In the genomic region with DNA sequence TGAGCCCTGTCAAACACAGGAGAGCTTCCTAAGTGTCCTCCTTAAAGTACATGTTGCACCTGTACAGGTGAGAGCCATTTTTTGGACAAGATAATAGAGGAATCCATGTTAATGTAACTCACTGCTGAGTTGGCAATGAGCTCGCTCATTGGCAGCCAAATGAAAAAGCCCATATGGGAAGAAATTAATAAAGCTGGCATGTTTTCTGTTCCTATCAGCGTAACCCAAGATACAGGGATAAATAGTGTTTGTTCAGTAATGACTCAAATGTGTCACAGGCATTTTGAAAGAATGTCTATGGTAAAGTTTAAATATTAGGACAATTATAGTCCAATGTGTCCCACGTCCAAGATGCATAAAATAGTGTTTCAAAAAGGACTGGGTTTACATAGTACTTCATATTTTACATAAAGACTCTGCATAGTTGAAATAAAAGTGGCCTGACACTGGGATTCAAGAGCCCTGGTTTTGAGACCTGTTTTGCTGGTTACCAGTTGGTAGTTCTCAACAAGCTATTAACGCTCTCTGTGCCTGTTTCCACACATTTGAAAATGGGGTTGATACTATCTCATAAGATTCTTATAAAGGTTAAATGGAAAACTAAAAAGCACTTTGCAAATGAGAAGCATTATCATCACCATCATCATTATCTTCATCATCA, we compare ENCODE assay signal across 30 cellular contexts. TPM values are rescaled to one million over a fixed set of nuclear protein-coding genes. Genes with fewer than 3 reads are reported as not detected.
DNase-seq lines count a peak whose midpoint lies in the region; ATAC-seq and TF ChIP-seq lines count a peak whose summit lies in the region.
"Had no signal": no experiment of that assay in that cellular context is flagged by ENCODE, and none has a peak within 500 bp of the region (broad histone marks: within the 10 kb centered on the region; RNA-seq: fewer than 3 reads in every experiment).

No MANE protein-coding gene starts in this region.

- H3K36me3 ChIP-seq in right atrium auricular region (no peaks in the 10 kb centered on the region), skeletal muscle tissue (ENCODE audit: control insufficient read depth in 3 of 3, insufficient read depth in 3 of 3, low read length in 3 of 3) (no peaks in the 10 kb centered on the region)
- H3K36me3 ChIP-seq: BLaER1, HAP-1, upper lobe of left lung had no signal

- intact Hi-C loops in right cardiac atrium (cut with DNase I), result no loop called here

- peaks cover 8% of the 10 kb centered on the region for H3K4me1 Mint-ChIP-seq in WTC11
- H3K4me1 Mint-ChIP-seq: activated T-helper 17 cell treated with anti-CD3 and anti-CD28 coated beads, Interleukin-2, amount 50 U/mL, for 72 hours had no signal

- H3K9me3 Mint-ChIP-seq in WTC11, result peaks cover 35% of the 10 kb centered on the region
- H3K9me3 Mint-ChIP-seq: effector memory CD8-positive, alpha-beta T cell had no signal

- peaks cover 6% of the 10 kb centered on the region; the same call in 1 of the 2 replicates for H3K27me3 Mint-ChIP-seq in WTC11 (ENCODE audit: low read depth)
- H3K27me3 Mint-ChIP-seq: activated B cell treated with CpG ODN at 0.5 μM for 24 hours; activated naive CD4-positive, alpha-beta T cell treated with anti-CD3 and anti-CD28 coated beads, Interleukin-2, amount 50 U/mL, for 24 hours; activated T-helper 17 cell treated with anti-CD3 and anti-CD28 coated beads, Interleukin-2, amount 50 U/mL, for 72 hours; effector memory CD8-positive, alpha-beta T cell; natural killer cell treated with Interleukin-12 subunit alpha and Interleukin-12 subunit beta and Interleukin-15 and Interleukin-18, amount 100 ng/mL, for 72 hours had no signal

- H3K4me1 ChIP-seq in right atrium auricular region, result peaks cover 0 to 38% of the 10 kb centered on the region in 2 donors
- peaks cover 8% of the 10 kb centered on the region for H3K4me1 ChIP-seq in right cardiac atrium (ENCODE audit: control insufficient read depth, insufficient read depth, low read length)
- peaks cover 27 to 47% (median 34%) of the 10 kb centered on the region in 3 donors for H3K4me1 ChIP-seq in skeletal muscle tissue (ENCODE audit: control insufficient read depth in 3 of 3, insufficient read depth in 3 of 3, low read length in 3 of 3)
- H3K4me1 ChIP-seq: HAP-1 had no signal

- POLR2A ChIA-PET in WTC11 (lab: Charles Lee), result no interaction called here

- no peak overlapping the region for H3K9ac ChIP-seq in skeletal muscle tissue (ENCODE audit: low read depth in 1 of 3, low read length in 3 of 3)
- H3K9ac ChIP-seq: BLaER1 had no signal

- CTCF ChIA-PET in WTC11 (lab: Charles Lee), result interaction anchor here (0.9 kb wide), 1 partner anchor 19 kb away, joined by 3 read pairs; no protein-coding TSS in a partner anchor

- peaks cover 24% of the 10 kb centered on the region for H3K36me3 Mint-ChIP-seq in WTC11

- no peaks in the 10 kb centered on the region for H3K9me3 ChIP-seq in right atrium auricular region
- H3K9me3 ChIP-seq in right cardiac atrium (ENCODE audit: control insufficient read depth, low read length), result no peaks in the 10 kb centered on the region
- no peaks in the 10 kb centered on the region for H3K9me3 ChIP-seq in skeletal muscle tissue (ENCODE audit: control insufficient read depth in 3 of 3, low read length in 3 of 3)
- H3K9me3 ChIP-seq: upper lobe of left lung had no signal

- WGBS in right cardiac atrium, result 91% methylated on average over 4 of the region's 4 CpGs

- no peak for DNase-seq in right atrium auricular region (ENCODE audit: low spot score)
- no peak for DNase-seq in right cardiac atrium
- peak; percentile 10 to 42 for DNase-seq in cerebellar nuclear complex (lab: John Stamatoyannopoulos, UW)
- DNase-seq in DMS 273 treated with DMSO at 0.1 percent for 48 hours (lab: John Stamatoyannopoulos, UW), result no peak
- no peak for DNase-seq in NCI-H1417 treated with DMSO at 0.1 percent for 48 hours (lab: John Stamatoyannopoulos, UW)
- DNase-seq in WTC11 (ENCODE audit: low spot score), result no peak
- DNase-seq in NCI-H2029 treated with DMSO at 0.1 percent for 48 hours (lab: John Stamatoyannopoulos, UW), result no peak
- DNase-seq: activated B cell treated with CpG ODN at 0.5 μM for 24 hours; activated CD4-positive, alpha-beta T cell treated with anti-CD3 and anti-CD28 coated beads, Interleukin-2, amount 50 U/mL, for 4 hours; activated CD8-positive, alpha-beta memory T cell treated with anti-CD3 and anti-CD28 coated beads, Interleukin-2, amount 50 U/mL, for 48 hours; aorta; Calu3; effector memory CD8-positive, alpha-beta T cell; EL; foreskin keratinocyte; KG1; NCI-H146; OCI-M1; stimulated activated CD4-positive, alpha-beta T cell treated with anti-CD3 and anti-CD28 coated beads, Interleukin-12 subunit alpha, Interleukin-12 subunit beta, amount 100 ng/mL, for 4 hours; stimulated activated CD4-positive, alpha-beta T cell treated with anti-CD3 and anti-CD28 coated beads, Interleukin-4, amount 100 ng/mL, for 24 hours; stimulated activated naive CD4-positive, alpha-beta T cell; T-helper 9 cell; upper lobe of left lung had no signal

- H3K27ac ChIP-seq in right atrium auricular region (peak overlapping the region; percentile 63 to 66), right cardiac atrium (ENCODE audit: low read length) (no peak overlapping the region), skeletal muscle tissue (ENCODE audit: low read depth, low read length) (peak overlapping the region; percentile 89)
- H3K27ac ChIP-seq: BLaER1, foreskin keratinocyte, hepatocyte had no signal

- no peak overlapping the region for H3K4me3 Mint-ChIP-seq in WTC11
- H3K4me3 Mint-ChIP-seq: activated B cell treated with CpG ODN at 0.5 μM for 24 hours; activated naive CD4-positive, alpha-beta T cell treated with anti-CD3 and anti-CD28 coated beads, Interleukin-2, amount 50 U/mL, for 24 hours; activated T-helper 17 cell treated with anti-CD3 and anti-CD28 coated beads, Interleukin-2, amount 50 U/mL, for 72 hours; effector memory CD8-positive, alpha-beta T cell; natural killer cell treated with Interleukin-12 subunit alpha and Interleukin-12 subunit beta and Interleukin-15 and Interleukin-18, amount 100 ng/mL, for 72 hours had no signal

- H3K27ac Mint-ChIP-seq in WTC11, result no peak overlapping the region
- H3K27ac Mint-ChIP-seq: activated naive CD4-positive, alpha-beta T cell treated with anti-CD3 and anti-CD28 coated beads, Interleukin-2, amount 50 U/mL, for 24 hours; activated T-helper 17 cell treated with anti-CD3 and anti-CD28 coated beads, Interleukin-2, amount 50 U/mL, for 72 hours; effector memory CD8-positive, alpha-beta T cell; natural killer cell treated with Interleukin-12 subunit alpha and Interleukin-12 subunit beta and Interleukin-15 and Interleukin-18, amount 100 ng/mL, for 72 hours had no signal

- TF ChIP-seq CTCF in right atrium auricular region (IDR thresholded peaks at IDR 0.05) (no peak), WTC11 (IDR thresholded peaks at IDR 0.05) (no peak)

- H3K27me3 ChIP-seq in right atrium auricular region (no peaks in the 10 kb centered on the region), right cardiac atrium (ENCODE audit: control insufficient read depth, insufficient read depth) (no peaks in the 10 kb centered on the region), skeletal muscle tissue (ENCODE audit: control insufficient read depth in 3 of 3, insufficient read depth in 3 of 3, low read length in 3 of 3) (no peaks in the 10 kb centered on the region)
- H3K27me3 ChIP-seq: BLaER1, foreskin keratinocyte, hepatocyte, upper lobe of left lung had no signal

- H3K4me3 ChIP-seq in right atrium auricular region (no peak overlapping the region), right cardiac atrium (ENCODE audit: low read length) (no peak overlapping the region), skeletal muscle tissue (ENCODE audit: low read length in 3 of 3) (no peak overlapping the region)
- H3K4me3 ChIP-seq: BLaER1, HAP-1, hepatocyte, upper lobe of left lung had no signal

- ATAC-seq in right cardiac atrium (no peak), WTC11 (no peak)
- ATAC-seq: activated T-helper 17 cell treated with anti-CD3 and anti-CD28 coated beads, Interleukin-2, amount 50 U/mL, for 72 hours; effector memory CD8-positive, alpha-beta T cell; foreskin keratinocyte; natural killer cell treated with Interleukin-12 subunit alpha and Interleukin-12 subunit beta and Interleukin-15 and Interleukin-18, amount 100 ng/mL, for 72 hours had no signal

TF ChIP-seq in WTC11, 78 proteins besides CTCF, POLR2A, EP300 and RAD21 (continues in another document):
- TF ChIP-seq, protein P1, sequence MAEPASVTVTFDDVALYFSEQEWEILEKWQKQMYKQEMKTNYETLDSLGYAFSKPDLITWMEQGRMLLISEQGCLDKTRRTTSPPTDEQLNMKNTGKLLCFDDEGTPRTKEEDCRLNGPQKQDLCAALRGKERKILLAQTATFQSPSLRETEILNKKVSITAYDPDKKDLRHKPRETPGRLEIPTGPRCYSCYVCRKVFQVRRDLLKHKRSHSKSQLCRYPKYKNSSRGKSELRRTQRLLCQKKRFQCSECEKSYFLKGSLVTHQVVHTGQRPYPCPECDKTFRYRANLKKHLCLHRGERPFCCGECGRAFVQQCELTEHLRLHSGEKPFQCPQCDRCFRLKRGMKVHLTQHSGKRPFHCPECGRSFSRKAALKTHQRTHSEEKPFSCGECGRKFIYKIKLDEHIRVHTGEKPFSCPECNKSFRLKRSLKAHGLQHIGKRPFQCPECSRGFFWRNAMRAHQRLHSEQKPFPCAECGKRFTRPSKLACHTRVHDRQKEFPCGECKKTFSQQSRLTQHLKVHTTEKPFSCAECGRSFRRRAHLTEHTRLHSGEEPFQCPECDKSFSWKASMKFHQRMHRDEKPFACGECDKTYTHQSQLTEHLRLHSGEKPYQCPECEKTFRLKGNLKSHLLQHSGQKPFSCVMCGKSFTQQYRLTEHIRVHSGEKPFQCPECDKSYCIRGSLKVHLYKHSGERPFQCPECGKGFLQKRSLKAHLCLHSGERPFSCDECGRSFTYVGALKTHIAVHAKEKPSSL (CRISPR knock-in tag; conservative IDR thresholded peaks at IDR 0.05), result no peak
- TF ChIP-seq, protein P2, sequence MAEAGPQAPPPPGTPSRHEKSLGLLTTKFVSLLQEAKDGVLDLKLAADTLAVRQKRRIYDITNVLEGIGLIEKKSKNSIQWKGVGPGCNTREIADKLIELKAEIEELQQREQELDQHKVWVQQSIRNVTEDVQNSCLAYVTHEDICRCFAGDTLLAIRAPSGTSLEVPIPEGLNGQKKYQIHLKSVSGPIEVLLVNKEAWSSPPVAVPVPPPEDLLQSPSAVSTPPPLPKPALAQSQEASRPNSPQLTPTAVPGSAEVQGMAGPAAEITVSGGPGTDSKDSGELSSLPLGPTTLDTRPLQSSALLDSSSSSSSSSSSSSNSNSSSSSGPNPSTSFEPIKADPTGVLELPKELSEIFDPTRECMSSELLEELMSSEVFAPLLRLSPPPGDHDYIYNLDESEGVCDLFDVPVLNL (CRISPR knock-in tag; IDR thresholded peaks at IDR 0.05; ENCODE audit: borderline replicate concordance, low read depth), result no peak

RNA-seq across cellular contexts. Expression of gene MTURN, which starts 49.1 kb away (rescaled TPM):
- total RNA-seq in right atrium auricular region (10 to 100 TPM; 17.4 to 65.4 TPM), right cardiac atrium (10 to 100 TPM; 25.3 to 50.8 (median 33.4) TPM), skeletal muscle tissue (74.6 TPM), WTC11 (2021) (5.0 to 6.4 TPM (median 5.4 TPM) in 3 replicates)
- 15.0 TPM for polyA plus RNA-seq in right cardiac atrium

Comparison
In these comparisons a context has a peak if more than half of its experiments do, and no peak if none do; other contexts are left out.
1. DNase-seq: peak in cerebellar nuclear complex (2 of 2); none in right atrium auricular region (single experiment), right cardiac atrium (0 of 3), DMS 273 treated with DMSO at 0.1 percent for 48 hours (single experiment), NCI-H1417 treated with DMSO at 0.1 percent for 48 hours (single experiment), WTC11 (single experiment) and NCI-H2029 treated with DMSO at 0.1 percent for 48 hours (single experiment).